Comparison of ENCODE assay signal across 24 cellular contexts in the genomic region with DNA sequence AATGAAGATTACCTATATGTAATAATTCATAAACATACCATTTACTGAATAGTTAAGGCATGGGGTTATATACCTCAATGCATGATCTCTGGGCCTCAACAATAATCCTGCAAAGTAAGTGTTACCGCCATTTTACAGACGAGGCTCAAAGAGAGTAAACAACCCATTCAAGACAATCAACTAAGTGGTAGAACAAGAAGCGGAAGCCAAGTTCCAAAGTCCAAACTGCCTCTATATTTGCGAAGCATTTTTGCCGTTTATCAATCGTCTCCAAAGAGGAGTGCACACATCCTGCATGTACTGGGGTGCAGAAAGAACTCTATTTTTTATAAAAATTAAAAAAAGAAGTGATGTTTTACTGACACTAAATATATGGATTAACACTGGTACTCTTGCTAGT. TPM values are rescaled to one million over a fixed set of nuclear protein-coding genes. Genes with fewer than 3 reads are reported as not detected.
"Had no signal": no experiment of that assay in that cellular context is flagged by ENCODE, and none has a peak within 500 bp of the region (broad histone marks: within the 10 kb centered on the region; RNA-seq: fewer than 3 reads in every experiment).

No MANE protein-coding gene starts in this region.

- H3K4me3 ChIP-seq: breast epithelium, esophagus muscularis mucosa, left ventricle myocardium inferior, ovary, psoas muscle, tibial nerve had no signal

- ATAC-seq: activated CD8-positive, alpha-beta T cell treated with anti-CD3 and anti-CD28 coated beads for 36 hours; activated naive CD8-positive, alpha-beta T cell treated with anti-CD3 and anti-CD28 coated beads, Interleukin-2, amount 50 U/mL, for 24 hours; activated T-cell treated with anti-CD3 and anti-CD28 coated beads, Interleukin-2, amount 50 U/mL, for 4 hours; activated T-helper 17 cell treated with anti-CD3 and anti-CD28 coated beads, Interleukin-2, amount 50 U/mL, for 72 hours; naive thymus-derived CD4-positive, alpha-beta T cell; psoas muscle had no signal

- H3K27ac ChIP-seq: breast epithelium, esophagus muscularis mucosa, left ventricle myocardium inferior, ovary, psoas muscle, tibial nerve had no signal

- FAIRE-seq: islet of Langerhans had no signal

- DNase-seq: activated B cell treated with CpG ODN at 0.5 μM for 24 hours; activated CD4-positive, alpha-beta T cell treated with anti-CD3 and anti-CD28 coated beads, Interleukin-2, amount 50 U/mL, for 1 hour; activated CD8-positive, alpha-beta T cell treated with anti-CD3 and anti-CD28 coated beads for 36 hours; activated naive CD8-positive, alpha-beta T cell treated with anti-CD3 and anti-CD28 coated beads, Interleukin-2, amount 50 U/mL, for 24 hours; activated T-cell treated with anti-CD3 and anti-CD28 coated beads, Interleukin-2, amount 50 U/mL, for 4 hours; amygdala; central memory CD4-positive, alpha-beta T cell; dermis blood vessel endothelial cell; effector CD4-positive, alpha-beta T cell; foreskin melanocyte; left ventricle myocardium inferior; naive thymus-derived CD4-positive, alpha-beta T cell; ovary; psoas muscle; stimulated activated CD4-positive, alpha-beta T cell treated with anti-CD3 and anti-CD28 coated beads, Interleukin-15, amount 100 ng/mL, for 24 hours; stimulated activated CD4-positive, alpha-beta T cell treated with anti-CD3 and anti-CD28 coated beads, Interleukin-2, amount 100 ng/mL, for 24 hours; stimulated activated naive CD4-positive, alpha-beta T cell; T-helper 2 cell had no signal

- H3K9me3 ChIP-seq: breast epithelium, esophagus muscularis mucosa, left ventricle myocardium inferior, ovary, psoas muscle, tibial nerve had no signal

- H3K36me3 ChIP-seq: breast epithelium, left ventricle myocardium inferior, ovary had no signal

- H3K4me1 ChIP-seq: breast epithelium, esophagus muscularis mucosa, left ventricle myocardium inferior, psoas muscle had no signal

- H3K27me3 ChIP-seq: breast epithelium, esophagus muscularis mucosa, ovary, tibial nerve had no signal

RNA-seq across cellular contexts. Expression of gene P4HA3, which starts 27.5 kb away (rescaled TPM):
- total RNA-seq: activated B cell treated with CpG ODN at 0.5 μM for 24 hours; activated CD8-positive, alpha-beta T cell treated with anti-CD3 and anti-CD28 coated beads for 36 hours; activated T-cell treated with anti-CD3 and anti-CD28 coated beads, Interleukin-2, amount 50 U/mL, for 4 hours; activated T-helper 17 cell treated with anti-CD3 and anti-CD28 coated beads, Interleukin-2, amount 50 U/mL, for 72 hours; naive thymus-derived CD4-positive, alpha-beta T cell had no signal
- polyA plus RNA-seq: naive thymus-derived CD4-positive, alpha-beta T cell; neural cell had no signal
